In genomic region chr20:50116368-50116999, GRCh38 we compare ENCODE assay signal across 8 cellular contexts. TPM values are rescaled to one million over a fixed set of nuclear protein-coding genes. Genes with fewer than 3 reads are reported as not detected.
DNase-seq lines count a peak whose midpoint lies in the region; ATAC-seq, FAIRE-seq and TF ChIP-seq lines count a peak whose summit lies in the region.

No MANE protein-coding gene starts in this region.

- ATAC-seq in K562 (no peak), upper lobe of right lung (no peak)

- H3K27ac ChIP-seq in K562 (ENCODE audit: extremely low read depth, low read depth, low read length) = peak overlapping the region; percentile 70
- H3K27ac ChIP-seq in mesenchymal stem cell (ENCODE audit: low read length, poor library complexity, severe bottlenecking) = no peak overlapping the region
- peak overlapping the region; percentile 62 for H3K27ac ChIP-seq in upper lobe of right lung

- H2BK120ac ChIP-seq in mesenchymal stem cell (ENCODE audit: low read depth, low read length) = no peak overlapping the region

- H3K4me2 ChIP-seq in K562 (ENCODE audit: insufficient read depth, low read length) (peak overlapping the region; percentile 98), mesenchymal stem cell (ENCODE audit: low read length, poor library complexity, severe bottlenecking) (peak overlapping the region; percentile 41)

- no peak for TF ChIP-seq CTCF in K562 (IDR thresholded peaks at IDR 0.05 in 2 of 3, conservative IDR thresholded peaks at IDR 0.05 in 1 of 3; ENCODE audit: insufficient read depth in 2 of 3, low read depth in 1 of 3, low read length in 3 of 3)
- TF ChIP-seq CTCF in upper lobe of right lung (IDR thresholded peaks at IDR 0.05) = no peak

- H3K27me3 ChIP-seq in K562 (ENCODE audit: control insufficient read depth in 2 of 2, insufficient read depth in 2 of 2, low read length in 2 of 2) (no peaks in the 10 kb centered on the region), mesenchymal stem cell (ENCODE audit: control insufficient read depth in 1 of 2, insufficient read depth in 1 of 2, low read length in 2 of 2) (no peaks in the 10 kb centered on the region), upper lobe of right lung (no peaks in the 10 kb centered on the region)

- CTCF ChIA-PET in K562 (lab: Yijun Ruan, JAX; ENCODE audit: low intra/inter-chr PET ratio) = no interaction called here

- in situ Hi-C loops in K562 (cut with MboI) = no loop called here

- H3K36me3 ChIP-seq in K562 (ENCODE audit: control insufficient read depth, insufficient read depth, low read length) = no peaks in the 10 kb centered on the region; the same call in 2 of the 3 replicates
- H3K36me3 ChIP-seq in mesenchymal stem cell (ENCODE audit: control insufficient read depth in 1 of 2, insufficient read depth in 2 of 2, low read depth in 1 of 2, low read length in 2 of 2) = peaks cover 2 to 4% of the 10 kb centered on the region in 2 experiments
- no peaks in the 10 kb centered on the region for H3K36me3 ChIP-seq in upper lobe of right lung

- no peaks in the 10 kb centered on the region for H3K9me3 Mint-ChIP-seq in activated naive CD4-positive, alpha-beta T cell treated with anti-CD3 and anti-CD28 coated beads, Interleukin-2, amount 50 U/mL, for 24 hours

- H3K4me3 Mint-ChIP-seq in activated naive CD4-positive, alpha-beta T cell treated with anti-CD3 and anti-CD28 coated beads, Interleukin-2, amount 50 U/mL, for 24 hours = peak overlapping the region; percentile 96

- no peak overlapping the region for H2BK15ac ChIP-seq in mesenchymal stem cell (ENCODE audit: low read depth, poor library complexity, severe bottlenecking)

- H3K79me1 ChIP-seq in mesenchymal stem cell (replicated peaks; ENCODE audit: low read length, poor library complexity, severe bottlenecking) = peaks cover 11% of the 10 kb centered on the region

- peaks cover 11% of the 10 kb centered on the region for H4K20me1 ChIP-seq in K562 (replicated peaks; ENCODE audit: control insufficient read depth, insufficient read depth, low read length)

- H3K4me3 ChIP-seq in K562 (peak overlapping the region; percentile 63), mesenchymal stem cell (ENCODE audit: insufficient read depth in 1 of 2, low read depth in 1 of 2, low read length in 2 of 2) (peak overlapping the region in 1 of 2 experiments; percentile 83), upper lobe of right lung (peak overlapping the region; percentile 52)

- TF ChIP-seq POLR2A in K562 (conservative IDR thresholded peaks at IDR 0.05) = no peak

- no peak overlapping the region for H3K23ac ChIP-seq in mesenchymal stem cell (ENCODE audit: low read length in 2 of 2)

- peak overlapping the region; percentile 71 for H2AK5ac ChIP-seq in mesenchymal stem cell (ENCODE audit: low read length, severe bottlenecking)

- H3K9me1 ChIP-seq in K562 (ENCODE audit: control insufficient read depth, insufficient read depth, low read length) = no peaks in the 10 kb centered on the region

- no peak for TF ChIP-seq RAD21 in K562 (CRISPR knock-in tag; conservative IDR thresholded peaks at IDR 0.05 in 1 of 2, IDR thresholded peaks at IDR 0.05 in 1 of 2)

- WGBS in K562 (ENCODE audit: insufficient coverage, low coverage, missing lambda C conversion rate) = 81% methylated on average over 19 of the region's 19 CpGs
- 97% methylated on average over 16 of the region's 19 CpGs for WGBS in mesenchymal stem cell

- H4K8ac ChIP-seq in mesenchymal stem cell (ENCODE audit: low read length) = peak overlapping the region; percentile 97

- peaks cover 4% of the 10 kb centered on the region for H3K36me3 Mint-ChIP-seq in activated naive CD4-positive, alpha-beta T cell treated with anti-CD3 and anti-CD28 coated beads, Interleukin-2, amount 50 U/mL, for 24 hours

- no peak overlapping the region for H4K91ac ChIP-seq in mesenchymal stem cell (ENCODE audit: low read length)

- TF ChIP-seq EP300 in K562 (IDR thresholded peaks at IDR 0.05; ENCODE audit: low read length) = no peak

- peak overlapping the region; percentile 83 to 86; a peak in 3 of 4 replicates for H3K9ac ChIP-seq in K562 (ENCODE audit: insufficient read depth in 1 of 2, low read depth in 2 of 2, low read length in 2 of 2)
- peak overlapping the region; percentile 89 for H3K9ac ChIP-seq in mesenchymal stem cell (ENCODE audit: low read length)

- H3K27ac Mint-ChIP-seq in activated naive CD4-positive, alpha-beta T cell treated with anti-CD3 and anti-CD28 coated beads, Interleukin-2, amount 50 U/mL, for 24 hours = peak overlapping the region; percentile 96

- H3K14ac ChIP-seq in mesenchymal stem cell (ENCODE audit: low read length in 2 of 2) = no peak overlapping the region

- peak overlapping the region in 1 of 2 experiments; percentile 54 for H2BK12ac ChIP-seq in mesenchymal stem cell (ENCODE audit: low read length in 2 of 2)

- no peaks in the 10 kb centered on the region for H3K27me3 Mint-ChIP-seq in activated naive CD4-positive, alpha-beta T cell treated with anti-CD3 and anti-CD28 coated beads, Interleukin-2, amount 50 U/mL, for 24 hours

- peaks cover 19 to 27% of the 10 kb centered on the region in 2 experiments for H3K4me1 ChIP-seq in K562 (replicated peaks in 1 of 2; ENCODE audit: control insufficient read depth in 2 of 2, insufficient read depth in 2 of 2, low read length in 2 of 2)
- H3K4me1 ChIP-seq in mesenchymal stem cell (ENCODE audit: control insufficient read depth, insufficient read depth, low read depth, low read length) = peaks cover 20% of the 10 kb centered on the region
- H3K4me1 ChIP-seq in upper lobe of right lung = peaks cover 32% of the 10 kb centered on the region

- H2AFZ ChIP-seq in K562 (ENCODE audit: low read depth, low read length) (peak overlapping the region; percentile 99), mesenchymal stem cell (ENCODE audit: low read depth, low read length) (no peak overlapping the region)

- intact Hi-C loops in K562 (cut with micrococcal nuclease) = no loop called here
- intact Hi-C loops in upper lobe of right lung (cut with DNase I) = no loop called here

- H3K9me3 ChIP-seq in K562 (replicated peaks; ENCODE audit: control insufficient read depth, insufficient read depth, low read depth, low read length) = no peaks in the 10 kb centered on the region
- H3K9me3 ChIP-seq in mesenchymal stem cell (ENCODE audit: control insufficient read depth, low read length) = peaks cover 3% of the 10 kb centered on the region
- no peaks in the 10 kb centered on the region for H3K9me3 ChIP-seq in upper lobe of right lung

- FAIRE-seq in K562 (lab: Jason Lieb, UNC) = no peak

- H3K18ac ChIP-seq in mesenchymal stem cell (ENCODE audit: low read depth in 1 of 2, low read length in 2 of 2) = peak overlapping the region in 1 of 2 experiments; percentile 11

- DNase-seq in activated naive CD4-positive, alpha-beta T cell (lab: John Stamatoyannopoulos, UW) = no peak
- DNase-seq in K562 (ENCODE audit: extremely low read depth in 1 of 4, low spot score in 3 of 4) = no peak
- no peak for DNase-seq in mesenchymal stem cell
- DNase-seq in upper lobe of right lung = no peak
- no peak for DNase-seq in NCI-H774 (lab: John Stamatoyannopoulos, UW)
- no peak for DNase-seq in NCI-H1930 (lab: John Stamatoyannopoulos, UW)
- no peak for DNase-seq in NCI-H2171 (lab: John Stamatoyannopoulos, UW)

- peaks cover 51% of the 10 kb centered on the region for H3K4me1 Mint-ChIP-seq in activated naive CD4-positive, alpha-beta T cell treated with anti-CD3 and anti-CD28 coated beads, Interleukin-2, amount 50 U/mL, for 24 hours

- peak overlapping the region; percentile 64 to 69 for H3K4ac ChIP-seq in mesenchymal stem cell (ENCODE audit: low read depth in 1 of 2, low read length in 2 of 2)

- H3K79me2 ChIP-seq in K562 (ENCODE audit: control insufficient read depth, insufficient read depth, low read length) = peaks cover 35% of the 10 kb centered on the region

- TSS peak; percentile 85 for BruUV-seq in K562 (replicated peaks; lab: Mats Ljungman, UMichigan)

- POLR2A ChIA-PET in K562 (lab: Yijun Ruan, JAX) = interaction anchor here (0.6 to 2.8 kb wide), 17 partner anchors 10 to 427 kb away, joined by 3 to 22 read pairs (median 4); partner anchors contain the start of genes PEDS1 and SNAI1

- H2BK5ac ChIP-seq in mesenchymal stem cell (ENCODE audit: low read depth, low read length, poor library complexity, severe bottlenecking) = no peak overlapping the region

RNA-seq across cellular contexts. Expression of gene UBE2V1, which starts 3.5 kb away (rescaled TPM):
- 218 and 364 TPM in 2 replicates for total RNA-seq in K562 (2011; cell fraction: chromatin; rRNA removed; ENCODE audit: low replicate concordance)
- total RNA-seq in K562 (2011; cell fraction: nucleolus; rRNA removed) = 115 and 134 TPM in 2 replicates
- 295 and 429 TPM in 2 replicates for total RNA-seq in K562 (2011; cell fraction: nucleoplasm; rRNA removed)
- total RNA-seq in K562 (2014; rRNA removed) (62.8 and 94.6 TPM in 2 replicates), K562 (2014; rRNA removed; fragmentation: Illumina TruSeq; extraction: Trizol) (93.0 and 107 TPM in 2 replicates), K562 (2015; rRNA removed; fragmentation: Illumina TruSeq; extraction: Trizol) (93.5 and 94.9 TPM in 2 replicates), K562 (2021) (113 and 119 TPM in 2 replicates), upper lobe of right lung (83.2 TPM)
- polyA plus RNA-seq in K562 (2011; rRNA removed) (112 and 129 TPM in 2 replicates), K562 (2014; fragmentation: Illumina TruSeq; extraction: Trizol) (237 and 271 TPM in 2 replicates), K562 (2014; fragmentation: Nextera tagmentation; extraction: Ambion mirVana) (100 to 1,000 TPM; 145 to 357 TPM), K562 (2014; rRNA removed) (146 and 170 TPM in 2 replicates)
- polyA plus RNA-seq in K562 (2011; cell fraction: cytosol; rRNA removed) = 77.3 and 148 TPM in 2 replicates
- 118 and 127 TPM in 2 replicates for polyA plus RNA-seq in K562 (2011; cell fraction: nucleus; rRNA removed)
- polyA plus RNA-seq in K562 (2012) = 139 and 160 TPM in 2 replicates
- 132 and 142 TPM in 2 replicates for polyA minus RNA-seq in K562 (2011; rRNA and poly(A)+ RNA removed)
- 41.7 and 44.1 TPM in 2 replicates for polyA minus RNA-seq in K562 (2011; cell fraction: cytosol; rRNA and poly(A)+ RNA removed)
- 67.2 and 111 TPM in 2 replicates for polyA minus RNA-seq in K562 (2011; cell fraction: nucleus; rRNA and poly(A)+ RNA removed)
- polyA plus RNA-seq in mesenchymal stem cell (2013, experiment 1 of 2) = 292 TPM
- 286 TPM for polyA plus RNA-seq in mesenchymal stem cell (2013, experiment 2 of 2)

RNA-seq across cellular contexts. Expression of gene PEDS1, which starts 37.0 kb away (rescaled TPM):
- 13.1 and 31.5 TPM in 2 replicates for total RNA-seq in K562 (2011; cell fraction: chromatin; rRNA removed; ENCODE audit: low replicate concordance)
- 28.4 and 33.9 TPM in 2 replicates for total RNA-seq in K562 (2011; cell fraction: nucleolus; rRNA removed)
- total RNA-seq in K562 (2011; cell fraction: nucleoplasm; rRNA removed) = 33.6 and 54.6 TPM in 2 replicates
- total RNA-seq in K562 (2014; rRNA removed) (32.8 and 43.9 TPM in 2 replicates), K562 (2014; rRNA removed; fragmentation: Illumina TruSeq; extraction: Trizol) (11.4 and 17.1 TPM in 2 replicates), K562 (2015; rRNA removed; fragmentation: Illumina TruSeq; extraction: Trizol) (24.7 and 24.9 TPM in 2 replicates), K562 (2021) (28.0 and 28.5 TPM in 2 replicates), upper lobe of right lung (31.3 TPM)
- polyA plus RNA-seq in K562 (2011; rRNA removed) (23.6 and 53.8 TPM in 2 replicates), K562 (2014; fragmentation: Illumina TruSeq; extraction: Trizol) (38.5 and 40.3 TPM in 2 replicates), K562 (2014; fragmentation: Nextera tagmentation; extraction: Ambion mirVana) (1 to 10 TPM; 2.9 to 3.9 TPM), K562 (2014; rRNA removed) (24.2 and 29.4 TPM in 2 replicates)
- 65.7 and 87.4 TPM in 2 replicates for polyA plus RNA-seq in K562 (2011; cell fraction: cytosol; rRNA removed)
- polyA plus RNA-seq in K562 (2011; cell fraction: nucleus; rRNA removed) = 22.6 and 23.4 TPM in 2 replicates
- polyA plus RNA-seq in K562 (2012) = 24.6 and 36.8 TPM in 2 replicates
- polyA minus RNA-seq in K562 (2011; rRNA and poly(A)+ RNA removed) = 33.6 and 49.2 TPM in 2 replicates
- polyA minus RNA-seq in K562 (2011; cell fraction: cytosol; rRNA and poly(A)+ RNA removed) = 34.3 and 45.2 TPM in 2 replicates
- 4.0 and 5.9 TPM in 2 replicates for polyA minus RNA-seq in K562 (2011; cell fraction: nucleus; rRNA and poly(A)+ RNA removed)
- polyA plus RNA-seq in mesenchymal stem cell (2013, experiment 1 of 2) = 59.1 TPM
- 58.4 TPM for polyA plus RNA-seq in mesenchymal stem cell (2013, experiment 2 of 2)
